18 cellular contexts compared by ENCODE assay signal in the genomic region with DNA sequence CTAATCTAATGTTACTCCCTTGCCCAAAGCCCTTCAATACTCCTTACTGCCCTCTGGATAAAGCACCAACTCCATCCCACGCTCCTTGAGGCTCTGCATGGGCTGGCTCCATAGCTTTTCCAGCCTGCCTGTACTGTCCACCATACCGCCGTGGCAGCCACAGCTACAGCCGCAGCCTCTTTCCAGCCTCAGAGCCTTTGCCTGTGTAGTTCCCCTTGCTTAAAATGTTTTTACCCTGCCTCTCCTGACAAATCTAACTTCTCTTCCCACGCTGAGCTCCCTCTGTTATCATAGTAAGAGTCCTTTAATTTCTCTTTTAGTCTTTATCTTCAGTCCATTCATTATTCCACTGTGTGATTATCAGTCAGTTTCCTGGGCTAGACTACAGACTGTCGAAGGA. TPM values are rescaled to one million over a fixed set of nuclear protein-coding genes. Genes with fewer than 3 reads are reported as not detected.
"Had no signal": no experiment of that assay in that cellular context is flagged by ENCODE, and none has a peak within 500 bp of the region (broad histone marks: within the 10 kb centered on the region; RNA-seq: fewer than 3 reads in every experiment).

No MANE protein-coding gene starts in this region.

- H3K27ac ChIP-seq: body of pancreas, testis, upper lobe of right lung had no signal

- ATAC-seq: body of pancreas; natural killer cell treated with Interleukin-12 subunit alpha and Interleukin-12 subunit beta and Interleukin-15 and Interleukin-18, amount 100 ng/mL, for 72 hours; sciatic nerve; stimulated activated naive B cell treated with anti-CD40 and anti-IgM and Interleukin-4, amounts not matched to agents 10 μg/mL and 1 μg/mL and 100 μg/mL, for 72 hours had no signal

- H3K4me3 ChIP-seq: body of pancreas, smooth muscle cell, testis, upper lobe of right lung had no signal

- H3K36me3 Mint-ChIP-seq: activated naive CD4-positive, alpha-beta T cell treated with anti-CD3 and anti-CD28 coated beads, Interleukin-2, amount 50 U/mL, for 24 hours; natural killer cell treated with Interleukin-12 subunit alpha and Interleukin-12 subunit beta and Interleukin-15 and Interleukin-18, amount 100 ng/mL, for 72 hours had no signal

- H3K4me3 Mint-ChIP-seq: activated naive CD4-positive, alpha-beta T cell treated with anti-CD3 and anti-CD28 coated beads, Interleukin-2, amount 50 U/mL, for 24 hours; dendritic cell treated with granulocyte-macrophage colony-stimulating factor and Interleukin-4, amounts not matched to agents 40 ng/mL and 50 ng/mL, for 4 days; natural killer cell treated with Interleukin-12 subunit alpha and Interleukin-12 subunit beta and Interleukin-15 and Interleukin-18, amount 100 ng/mL, for 72 hours; stimulated activated naive B cell treated with anti-CD40 and anti-IgM and Interleukin-4, amounts not matched to agents 10 μg/mL and 1 μg/mL and 100 μg/mL, for 72 hours had no signal

- H3K9me3 ChIP-seq: body of pancreas, testis, upper lobe of right lung had no signal

- H3K9me3 Mint-ChIP-seq: activated naive CD4-positive, alpha-beta T cell treated with anti-CD3 and anti-CD28 coated beads, Interleukin-2, amount 50 U/mL, for 24 hours; dendritic cell treated with granulocyte-macrophage colony-stimulating factor and Interleukin-4, amounts not matched to agents 40 ng/mL and 50 ng/mL, for 4 days; natural killer cell treated with Interleukin-12 subunit alpha and Interleukin-12 subunit beta and Interleukin-15 and Interleukin-18, amount 100 ng/mL, for 72 hours; stimulated activated naive B cell treated with anti-CD40 and anti-IgM and Interleukin-4, amounts not matched to agents 10 μg/mL and 1 μg/mL and 100 μg/mL, for 72 hours had no signal

- DNase-seq: activated gamma-delta T cell treated with Interleukin-2 at 50 U/mL for 16 hours; activated T-cell treated with anti-CD3 and anti-CD28 coated beads, Interleukin-2, amount 50 U/mL, for 1 hour; anterior cingulate cortex; body of pancreas; effector CD4-positive, alpha-beta T cell; hippocampal formation; nucleus accumbens; posterior cingulate gyrus; stimulated activated CD4-positive, alpha-beta T cell treated with anti-CD3 and anti-CD28 coated beads, Interleukin-15, amount 100 ng/mL, for 24 hours; stimulated activated naive B cell treated with anti-CD40 and anti-IgM and Interleukin-4, amounts not matched to agents 10 μg/mL and 1 μg/mL and 100 μg/mL, for 72 hours; testis; upper lobe of right lung had no signal

- H3K4me2 ChIP-seq: smooth muscle cell had no signal

- H3K27ac Mint-ChIP-seq: activated naive CD4-positive, alpha-beta T cell treated with anti-CD3 and anti-CD28 coated beads, Interleukin-2, amount 50 U/mL, for 24 hours; dendritic cell treated with granulocyte-macrophage colony-stimulating factor and Interleukin-4, amounts not matched to agents 40 ng/mL and 50 ng/mL, for 4 days; natural killer cell treated with Interleukin-12 subunit alpha and Interleukin-12 subunit beta and Interleukin-15 and Interleukin-18, amount 100 ng/mL, for 72 hours; stimulated activated naive B cell treated with anti-CD40 and anti-IgM and Interleukin-4, amounts not matched to agents 10 μg/mL and 1 μg/mL and 100 μg/mL, for 72 hours had no signal

- H3K36me3 ChIP-seq: upper lobe of right lung had no signal

- H3K27me3 ChIP-seq: body of pancreas, testis, upper lobe of right lung had no signal

- H3K4me1 ChIP-seq: body of pancreas, testis had no signal

- FAIRE-seq: frontal cortex had no signal

RNA-seq across cellular contexts. Expression of gene TEX14, which starts 22.0 kb away (rescaled TPM):
- polyA plus RNA-seq: smooth muscle cell had no signal
